ENCODE assay signal across 10 cellular contexts in the genomic region with DNA sequence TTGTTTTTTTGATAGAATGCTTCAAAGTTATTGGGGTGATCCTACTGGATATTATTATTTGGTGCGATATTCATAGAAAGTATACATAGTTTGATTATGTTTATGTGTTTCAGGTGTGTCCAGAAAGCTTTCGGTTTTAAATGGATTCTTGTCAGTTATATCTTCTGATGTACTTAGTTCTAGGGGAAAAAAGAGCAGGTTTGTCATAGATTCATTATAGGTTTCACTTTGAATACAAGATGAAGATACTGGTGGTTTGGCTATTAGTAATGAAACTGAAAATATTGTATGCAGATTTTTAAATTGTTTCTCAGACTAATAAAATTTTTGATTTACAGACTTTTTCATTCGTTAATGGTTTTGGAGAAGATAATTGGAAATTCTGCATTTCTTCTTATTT.
A peak's percentile ranks its signal among the peaks of the same experiment; 100 is the strongest.
DNase-seq lines count a peak whose midpoint lies in the region; ATAC-seq lines count a peak whose summit lies in the region.
"Had no signal": no experiment of that assay in that cellular context is flagged by ENCODE, and none has a peak within 500 bp of the region (broad histone marks: within the 10 kb centered on the region; RNA-seq: fewer than 3 reads in every experiment).

No MANE protein-coding gene starts in this region.

- H3K4me3 Mint-ChIP-seq in central memory CD8-positive, alpha-beta T cell: no peak overlapping the region
- no peak overlapping the region for H3K4me3 Mint-ChIP-seq in activated naive CD4-positive, alpha-beta T cell treated with anti-CD3 and anti-CD28 coated beads, Interleukin-2, amount 10 ng/mL, durations not matched to agents 7 days and 5 days
- H3K4me3 Mint-ChIP-seq: GM23338 had no signal

- H3K27me3 Mint-ChIP-seq in central memory CD8-positive, alpha-beta T cell: no peaks in the 10 kb centered on the region
- no peaks in the 10 kb centered on the region for H3K27me3 Mint-ChIP-seq in activated naive CD4-positive, alpha-beta T cell treated with anti-CD3 and anti-CD28 coated beads, Interleukin-2, amount 10 ng/mL, durations not matched to agents 7 days and 5 days

- H3K9me3 Mint-ChIP-seq in central memory CD8-positive, alpha-beta T cell: no peaks in the 10 kb centered on the region
- H3K9me3 Mint-ChIP-seq in activated naive CD4-positive, alpha-beta T cell treated with anti-CD3 and anti-CD28 coated beads, Interleukin-2, amount 10 ng/mL, durations not matched to agents 7 days and 5 days: peaks cover 2% of the 10 kb centered on the region

- peaks cover 19% of the 10 kb centered on the region for H3K4me1 Mint-ChIP-seq in central memory CD8-positive, alpha-beta T cell
- H3K4me1 Mint-ChIP-seq in activated naive CD4-positive, alpha-beta T cell treated with anti-CD3 and anti-CD28 coated beads, Interleukin-2, amount 10 ng/mL, durations not matched to agents 7 days and 5 days: peaks cover 3% of the 10 kb centered on the region
- H3K4me1 Mint-ChIP-seq: GM23338 had no signal

- H3K36me3 Mint-ChIP-seq in central memory CD8-positive, alpha-beta T cell (ENCODE audit: insufficient read depth): peaks cover 20% of the 10 kb centered on the region
- peaks cover 60% of the 10 kb centered on the region for H3K36me3 Mint-ChIP-seq in activated naive CD4-positive, alpha-beta T cell treated with anti-CD3 and anti-CD28 coated beads, Interleukin-2, amount 10 ng/mL, durations not matched to agents 7 days and 5 days

- DNase-seq in central memory CD8-positive, alpha-beta T cell (ENCODE audit: low spot score in 2 of 2): no peak
- no peak for DNase-seq in activated naive CD4-positive, alpha-beta T cell treated with anti-CD3 and anti-CD28 coated beads, Interleukin-2, amount 10 ng/mL, durations not matched to agents 7 days and 5 days
- no peak for DNase-seq in NCI-H1092 treated with DMSO at 0.1 percent for 48 hours (lab: John Stamatoyannopoulos, UW)
- DNase-seq: KG1, SW 1271 had no signal

- H3K27ac Mint-ChIP-seq in central memory CD8-positive, alpha-beta T cell (ENCODE audit: low read depth): peak overlapping the region; percentile 67
- no peak overlapping the region for H3K27ac Mint-ChIP-seq in activated naive CD4-positive, alpha-beta T cell treated with anti-CD3 and anti-CD28 coated beads, Interleukin-2, amount 10 ng/mL, durations not matched to agents 7 days and 5 days
- H3K27ac Mint-ChIP-seq: GM23338 had no signal

- ATAC-seq in GM18870 (IDR thresholded peaks at IDR 0.05; ENCODE audit: unreplicated experiment): peak; percentile 99
- ATAC-seq in GM21515 (IDR thresholded peaks at IDR 0.05; ENCODE audit: unreplicated experiment): peak; percentile 95
- peak; percentile 83 for ATAC-seq in HG03095 (IDR thresholded peaks at IDR 0.05; ENCODE audit: unreplicated experiment)
- no peak for ATAC-seq in central memory CD8-positive, alpha-beta T cell (replicated peaks; ENCODE audit: extremely low read depth, poor library complexity, severe bottlenecking)
- ATAC-seq in GM19324 (IDR thresholded peaks at IDR 0.05; ENCODE audit: low FRiP score, unreplicated experiment): no peak
- ATAC-seq: GM23338 had no signal

- CTCF ChIA-PET in activated naive CD4-positive, alpha-beta T cell treated with anti-CD3 and anti-CD28 coated beads, Interleukin-2, amount 10 ng/mL, durations not matched to agents 7 days and 5 days (lab: Charles Lee): no interaction called here

Comparison
In these comparisons a context has a peak if more than half of its experiments do, and no peak if none do; other contexts are left out.
1. ATAC-seq: peak in GM18870 (single experiment), GM21515 (single experiment) and HG03095 (single experiment); none in central memory CD8-positive, alpha-beta T cell (single experiment) and GM19324 (single experiment).